In the genomic region with DNA sequence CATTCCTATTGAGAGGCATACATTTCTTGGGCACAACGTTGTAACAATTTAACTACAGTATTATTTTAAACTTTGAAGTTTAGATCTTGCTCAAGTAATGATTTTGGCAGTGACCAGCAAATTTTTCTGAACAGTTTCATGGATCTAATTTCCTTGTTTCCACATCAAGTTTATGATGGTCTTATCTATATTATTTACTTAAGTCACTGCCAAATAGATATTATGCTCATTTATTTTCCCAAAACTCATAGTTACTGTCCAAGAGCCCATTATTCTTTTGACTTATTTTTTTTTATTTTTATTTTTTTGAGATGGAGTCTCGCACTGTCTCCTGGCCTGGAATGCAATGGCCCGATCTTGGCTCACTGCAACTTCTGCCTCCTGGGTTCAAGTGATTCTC, we compare ENCODE assay signal across 35 cellular contexts.
DNase-seq lines count a peak whose midpoint lies in the region; ATAC-seq, FAIRE-seq and TF ChIP-seq lines count a peak whose summit lies in the region.
"Had no signal": no experiment of that assay in that cellular context is flagged by ENCODE, and none has a peak within 500 bp of the region (broad histone marks: within the 10 kb centered on the region; RNA-seq: fewer than 3 reads in every experiment).

No MANE protein-coding gene starts in this region.

- no peak for DNase-seq in body of pancreas
- peak; percentile 17 for DNase-seq in fibroblast of gingiva (ENCODE audit: low read depth)
- no peak for DNase-seq in pancreas
- DNase-seq in thyroid gland: no peak
- no peak for DNase-seq in NCI-H1105 treated with DMSO at 0.1 percent for 48 hours (lab: John Stamatoyannopoulos, UW)
- no peak for DNase-seq in central memory CD4-positive, alpha-beta T cell
- DNase-seq: 8988T; ACHN; AML-193; BE2C; C1 segment of cervical spinal cord; Caco-2; Calu3; CD4-positive, alpha-beta memory T cell; CD4-positive, alpha-beta T cell; CD4-positive, CD25-positive, alpha-beta regulatory T cell; CD8-positive, alpha-beta memory T cell; CD8-positive, alpha-beta T cell; COR-L47; DMS 273 treated with DMSO at 0.1 percent for 48 hours; DMS153; DMS53; DMS79; DMS79 treated with DMSO at 0.1 percent for 48 hours; DND-41; EL had no signal

- H3K36me3 ChIP-seq in body of pancreas (replicated peaks in 1 of 2; ENCODE audit: insufficient read depth in 1 of 2, low read depth in 2 of 2): no peaks in the 10 kb centered on the region
- H3K36me3 ChIP-seq in pancreas: no peaks in the 10 kb centered on the region
- H3K36me3 ChIP-seq in thyroid gland: no peaks in the 10 kb centered on the region
- H3K36me3 ChIP-seq: BE2C; BLaER1; BLaER1 treated with 17β-estradiol and CSF1 and Interleukin-3, amounts not matched to agents 10 nM and 100 nM had no signal

- FAIRE-seq in islet of Langerhans (lab: Jason Lieb, UNC) (peak; percentile 86), pancreas (lab: Jason Lieb, UNC) (no peak)
- FAIRE-seq: A204.1, A549, D721Med had no signal

- no peak overlapping the region for H3K27ac ChIP-seq in body of pancreas
- no peak overlapping the region for H3K27ac ChIP-seq in pancreas
- H3K27ac ChIP-seq in thyroid gland: no peak overlapping the region
- H3K27ac ChIP-seq: 22Rv1; A549; BLaER1; BLaER1 treated with 17β-estradiol and CSF1 and Interleukin-3, amounts not matched to agents 10 nM and 100 nM; C4-2B had no signal

- peak; percentile 48 for ATAC-seq in body of pancreas
- ATAC-seq in pancreas: peak in 3 of 4 donors; percentile 38 to 65 (median 54)
- ATAC-seq in GM18505 (IDR thresholded peaks at IDR 0.05; ENCODE audit: unreplicated experiment): no peak
- ATAC-seq: A549; CD8-positive, alpha-beta T cell had no signal

- no peak for TF ChIP-seq POLR2A in body of pancreas (IDR thresholded peaks at IDR 0.05)
- TF ChIP-seq POLR2A in thyroid gland (IDR thresholded peaks at IDR 0.05): no peak
- no peak for TF ChIP-seq POLR2A in GM18505 (IDR thresholded peaks at IDR 0.05; ENCODE audit: borderline replicate concordance, extremely low read depth, insufficient read depth, insufficient read length)

- TF ChIP-seq CTCF in body of pancreas (IDR thresholded peaks at IDR 0.05) (no peak), pancreas (IDR thresholded peaks at IDR 0.05) (no peak), thyroid gland (IDR thresholded peaks at IDR 0.05) (no peak)

- intact Hi-C loops in body of pancreas (cut with DNase I) (no loop called here), pancreas (cut with DNase I) (no loop called here), thyroid gland (cut with DNase I) (no loop called here)

- H3K9me3 ChIP-seq in body of pancreas (no peaks in the 10 kb centered on the region), pancreas (no peaks in the 10 kb centered on the region), thyroid gland (no peaks in the 10 kb centered on the region)
- H3K9me3 ChIP-seq: A549; BE2C; BLaER1; BLaER1 treated with 17β-estradiol and CSF1 and Interleukin-3, amounts not matched to agents 10 nM and 100 nM; Caco-2 had no signal

- H3K4me1 ChIP-seq in body of pancreas (peaks cover 19% of the 10 kb centered on the region), pancreas (peaks cover 0 to 28% (median 7%) of the 10 kb centered on the region in 3 donors), thyroid gland (peaks cover 0 to 3% of the 10 kb centered on the region in 2 donors)
- H3K4me1 ChIP-seq: BE2C; BLaER1; BLaER1 treated with 17β-estradiol and CSF1 and Interleukin-3, amounts not matched to agents 10 nM and 100 nM; Caco-2 had no signal

- no peak overlapping the region for H3K4me3 ChIP-seq in body of pancreas
- H3K4me3 ChIP-seq in pancreas: no peak overlapping the region
- H3K4me3 ChIP-seq in thyroid gland (replicated peaks in 1 of 3): no peak overlapping the region
- H3K4me3 ChIP-seq: A549; BLaER1; BLaER1 treated with 17β-estradiol and CSF1 and Interleukin-3, amounts not matched to agents 10 nM and 100 nM had no signal

- WGBS in body of pancreas, 2 donors: 42 to 46% methylated on average over 3 of the region's 3 CpGs
- 40 to 42% methylated on average over 3 of the region's 3 CpGs for WGBS in pancreas, 2 donors
- 82 to 86% methylated on average over 3 of the region's 3 CpGs for WGBS in thyroid gland, 2 donors

- H3K27me3 ChIP-seq in body of pancreas (no peaks in the 10 kb centered on the region), pancreas (no peaks in the 10 kb centered on the region), thyroid gland (no peaks in the 10 kb centered on the region)
- H3K27me3 ChIP-seq: BE2C; BLaER1; BLaER1 treated with 17β-estradiol and CSF1 and Interleukin-3, amounts not matched to agents 10 nM and 100 nM had no signal
